2 cellular contexts compared by ENCODE assay signal in the genomic region with DNA sequence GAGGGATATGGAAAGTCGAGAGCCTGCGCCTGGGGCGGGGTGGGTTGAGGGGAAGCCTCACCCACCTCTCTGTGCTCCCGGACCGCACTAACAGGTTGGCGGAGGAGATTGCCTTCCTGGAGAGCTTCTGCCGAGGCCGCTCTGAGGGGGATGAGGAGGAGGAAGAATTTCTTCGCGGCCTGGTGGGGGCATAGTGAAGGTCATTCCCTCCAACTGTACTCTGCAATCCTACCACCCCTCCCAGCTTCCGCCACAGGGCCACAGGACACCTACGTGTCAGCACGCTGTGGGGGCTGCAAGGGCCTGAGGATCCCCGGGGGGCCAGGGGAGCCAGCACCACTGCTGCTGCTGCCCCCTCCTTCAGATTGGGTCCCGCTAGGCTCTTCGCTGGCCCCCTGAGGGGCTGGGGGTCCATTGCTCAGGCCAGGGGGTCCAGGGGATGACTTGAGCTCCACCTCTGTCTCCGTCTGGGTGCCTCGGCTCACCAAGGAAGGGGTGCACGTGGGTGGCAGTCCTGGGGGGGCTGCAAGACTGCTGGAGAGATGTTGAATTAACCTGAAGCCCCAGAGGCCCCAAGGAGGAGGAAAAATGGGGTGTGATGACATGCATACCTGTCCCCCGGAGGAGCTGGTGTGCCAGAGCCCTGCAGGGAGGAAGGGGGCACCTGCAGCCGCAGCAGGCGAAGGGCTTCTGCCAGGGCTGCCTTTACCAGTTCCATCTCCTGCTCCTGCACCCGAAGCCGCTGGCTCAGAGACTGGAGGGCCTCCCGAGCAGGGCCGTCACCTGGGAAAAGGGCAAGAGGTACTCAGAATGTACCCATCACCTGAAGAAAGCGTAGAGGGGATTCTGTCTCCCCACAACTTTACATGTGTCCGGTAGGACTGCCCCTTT.
TF ChIP-seq lines count a peak whose summit lies in the region.

No MANE protein-coding gene starts in this region.

TF ChIP-seq in GM23338, 12 proteins besides CTCF, POLR2A, EP300 and RAD21:
- TF ChIP-seq, protein P1, sequence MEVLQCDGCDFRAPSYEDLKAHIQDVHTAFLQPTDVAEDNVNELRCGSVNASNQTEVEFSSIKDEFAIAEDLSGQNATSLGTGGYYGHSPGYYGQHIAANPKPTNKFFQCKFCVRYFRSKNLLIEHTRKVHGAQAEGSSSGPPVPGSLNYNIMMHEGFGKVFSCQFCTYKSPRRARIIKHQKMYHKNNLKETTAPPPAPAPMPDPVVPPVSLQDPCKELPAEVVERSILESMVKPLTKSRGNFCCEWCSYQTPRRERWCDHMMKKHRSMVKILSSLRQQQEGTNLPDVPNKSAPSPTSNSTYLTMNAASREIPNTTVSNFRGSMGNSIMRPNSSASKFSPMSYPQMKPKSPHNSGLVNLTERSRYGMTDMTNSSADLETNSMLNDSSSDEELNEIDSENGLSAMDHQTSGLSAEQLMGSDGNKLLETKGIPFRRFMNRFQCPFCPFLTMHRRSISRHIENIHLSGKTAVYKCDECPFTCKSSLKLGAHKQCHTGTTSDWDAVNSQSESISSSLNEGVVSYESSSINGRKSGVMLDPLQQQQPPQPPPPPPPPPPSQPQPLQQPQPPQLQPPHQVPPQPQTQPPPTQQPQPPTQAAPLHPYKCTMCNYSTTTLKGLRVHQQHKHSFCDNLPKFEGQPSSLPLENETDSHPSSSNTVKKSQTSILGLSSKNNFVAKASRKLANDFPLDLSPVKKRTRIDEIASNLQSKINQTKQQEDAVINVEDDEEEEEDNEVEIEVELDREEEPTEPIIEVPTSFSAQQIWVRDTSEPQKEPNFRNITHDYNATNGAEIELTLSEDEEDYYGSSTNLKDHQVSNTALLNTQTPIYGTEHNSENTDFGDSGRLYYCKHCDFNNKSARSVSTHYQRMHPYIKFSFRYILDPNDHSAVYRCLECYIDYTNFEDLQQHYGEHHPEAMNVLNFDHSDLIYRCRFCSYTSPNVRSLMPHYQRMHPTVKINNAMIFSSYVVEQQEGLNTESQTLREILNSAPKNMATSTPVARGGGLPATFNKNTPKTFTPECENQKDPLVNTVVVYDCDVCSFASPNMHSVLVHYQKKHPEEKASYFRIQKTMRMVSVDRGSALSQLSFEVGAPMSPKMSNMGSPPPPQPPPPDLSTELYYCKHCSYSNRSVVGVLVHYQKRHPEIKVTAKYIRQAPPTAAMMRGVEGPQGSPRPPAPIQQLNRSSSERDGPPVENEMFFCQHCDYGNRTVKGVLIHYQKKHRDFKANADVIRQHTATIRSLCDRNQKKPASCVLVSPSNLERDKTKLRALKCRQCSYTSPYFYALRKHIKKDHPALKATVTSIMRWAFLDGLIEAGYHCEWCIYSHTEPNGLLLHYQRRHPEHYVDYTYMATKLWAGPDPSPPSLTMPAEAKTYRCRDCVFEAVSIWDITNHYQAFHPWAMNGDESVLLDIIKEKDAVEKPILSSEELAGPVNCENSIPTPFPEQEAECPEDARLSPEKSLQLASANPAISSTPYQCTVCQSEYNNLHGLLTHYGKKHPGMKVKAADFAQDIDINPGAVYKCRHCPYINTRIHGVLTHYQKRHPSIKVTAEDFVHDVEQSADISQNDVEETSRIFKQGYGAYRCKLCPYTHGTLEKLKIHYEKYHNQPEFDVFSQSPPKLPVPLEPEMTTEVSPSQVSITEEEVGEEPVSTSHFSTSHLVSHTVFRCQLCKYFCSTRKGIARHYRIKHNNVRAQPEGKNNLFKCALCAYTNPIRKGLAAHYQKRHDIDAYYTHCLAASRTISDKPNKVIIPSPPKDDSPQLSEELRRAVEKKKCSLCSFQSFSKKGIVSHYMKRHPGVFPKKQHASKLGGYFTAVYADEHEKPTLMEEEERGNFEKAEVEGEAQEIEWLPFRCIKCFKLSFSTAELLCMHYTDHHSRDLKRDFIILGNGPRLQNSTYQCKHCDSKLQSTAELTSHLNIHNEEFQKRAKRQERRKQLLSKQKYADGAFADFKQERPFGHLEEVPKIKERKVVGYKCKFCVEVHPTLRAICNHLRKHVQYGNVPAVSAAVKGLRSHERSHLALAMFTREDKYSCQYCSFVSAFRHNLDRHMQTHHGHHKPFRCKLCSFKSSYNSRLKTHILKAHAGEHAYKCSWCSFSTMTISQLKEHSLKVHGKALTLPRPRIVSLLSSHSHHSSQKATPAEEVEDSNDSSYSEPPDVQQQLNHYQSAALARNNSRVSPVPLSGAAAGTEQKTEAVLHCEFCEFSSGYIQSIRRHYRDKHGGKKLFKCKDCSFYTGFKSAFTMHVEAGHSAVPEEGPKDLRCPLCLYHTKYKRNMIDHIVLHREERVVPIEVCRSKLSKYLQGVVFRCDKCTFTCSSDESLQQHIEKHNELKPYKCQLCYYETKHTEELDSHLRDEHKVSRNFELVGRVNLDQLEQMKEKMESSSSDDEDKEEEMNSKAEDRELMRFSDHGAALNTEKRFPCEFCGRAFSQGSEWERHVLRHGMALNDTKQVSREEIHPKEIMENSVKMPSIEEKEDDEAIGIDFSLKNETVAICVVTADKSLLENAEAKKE (CRISPR knock-in tag; IDR thresholded peaks at IDR 0.05): no peak

TF ChIP-seq in WTC11, 78 proteins besides CTCF, POLR2A, EP300 and RAD21 (continued from another document):
- TF ChIP-seq, protein P2, sequence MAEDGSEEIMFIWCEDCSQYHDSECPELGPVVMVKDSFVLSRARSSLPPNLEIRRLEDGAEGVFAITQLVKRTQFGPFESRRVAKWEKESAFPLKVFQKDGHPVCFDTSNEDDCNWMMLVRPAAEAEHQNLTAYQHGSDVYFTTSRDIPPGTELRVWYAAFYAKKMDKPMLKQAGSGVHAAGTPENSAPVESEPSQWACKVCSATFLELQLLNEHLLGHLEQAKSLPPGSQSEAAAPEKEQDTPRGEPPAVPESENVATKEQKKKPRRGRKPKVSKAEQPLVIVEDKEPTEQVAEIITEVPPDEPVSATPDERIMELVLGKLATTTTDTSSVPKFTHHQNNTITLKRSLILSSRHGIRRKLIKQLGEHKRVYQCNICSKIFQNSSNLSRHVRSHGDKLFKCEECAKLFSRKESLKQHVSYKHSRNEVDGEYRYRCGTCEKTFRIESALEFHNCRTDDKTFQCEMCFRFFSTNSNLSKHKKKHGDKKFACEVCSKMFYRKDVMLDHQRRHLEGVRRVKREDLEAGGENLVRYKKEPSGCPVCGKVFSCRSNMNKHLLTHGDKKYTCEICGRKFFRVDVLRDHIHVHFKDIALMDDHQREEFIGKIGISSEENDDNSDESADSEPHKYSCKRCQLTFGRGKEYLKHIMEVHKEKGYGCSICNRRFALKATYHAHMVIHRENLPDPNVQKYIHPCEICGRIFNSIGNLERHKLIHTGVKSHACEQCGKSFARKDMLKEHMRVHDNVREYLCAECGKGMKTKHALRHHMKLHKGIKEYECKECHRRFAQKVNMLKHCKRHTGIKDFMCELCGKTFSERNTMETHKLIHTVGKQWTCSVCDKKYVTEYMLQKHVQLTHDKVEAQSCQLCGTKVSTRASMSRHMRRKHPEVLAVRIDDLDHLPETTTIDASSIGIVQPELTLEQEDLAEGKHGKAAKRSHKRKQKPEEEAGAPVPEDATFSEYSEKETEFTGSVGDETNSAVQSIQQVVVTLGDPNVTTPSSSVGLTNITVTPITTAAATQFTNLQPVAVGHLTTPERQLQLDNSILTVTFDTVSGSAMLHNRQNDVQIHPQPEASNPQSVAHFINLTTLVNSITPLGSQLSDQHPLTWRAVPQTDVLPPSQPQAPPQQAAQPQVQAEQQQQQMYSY (CRISPR knock-in tag; IDR thresholded peaks at IDR 0.05): no peak
- TF ChIP-seq JAZF1 (CRISPR knock-in tag; IDR thresholded peaks at IDR 0.05): no peak
- TF ChIP-seq NR2C2 (CRISPR knock-in tag; IDR thresholded peaks at IDR 0.05): no peak
- TF ChIP-seq JUN (CRISPR knock-in tag; IDR thresholded peaks at IDR 0.05): no peak
- TF ChIP-seq ZNF232 (CRISPR knock-in tag; IDR thresholded peaks at IDR 0.05): no peak
- TF ChIP-seq ZNF317 (CRISPR knock-in tag; IDR thresholded peaks at IDR 0.05; ENCODE audit: borderline replicate concordance, low read depth): no peak
- TF ChIP-seq, protein P3, sequence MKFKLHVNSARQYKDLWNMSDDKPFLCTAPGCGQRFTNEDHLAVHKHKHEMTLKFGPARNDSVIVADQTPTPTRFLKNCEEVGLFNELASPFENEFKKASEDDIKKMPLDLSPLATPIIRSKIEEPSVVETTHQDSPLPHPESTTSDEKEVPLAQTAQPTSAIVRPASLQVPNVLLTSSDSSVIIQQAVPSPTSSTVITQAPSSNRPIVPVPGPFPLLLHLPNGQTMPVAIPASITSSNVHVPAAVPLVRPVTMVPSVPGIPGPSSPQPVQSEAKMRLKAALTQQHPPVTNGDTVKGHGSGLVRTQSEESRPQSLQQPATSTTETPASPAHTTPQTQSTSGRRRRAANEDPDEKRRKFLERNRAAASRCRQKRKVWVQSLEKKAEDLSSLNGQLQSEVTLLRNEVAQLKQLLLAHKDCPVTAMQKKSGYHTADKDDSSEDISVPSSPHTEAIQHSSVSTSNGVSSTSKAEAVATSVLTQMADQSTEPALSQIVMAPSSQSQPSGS (CRISPR knock-in tag; IDR thresholded peaks at IDR 0.05; ENCODE audit: borderline replicate concordance, low read depth): no peak
- TF ChIP-seq GRHL2 (CRISPR knock-in tag; IDR thresholded peaks at IDR 0.05; ENCODE audit: insufficient replicate concordance, severe bottlenecking): no peak
- TF ChIP-seq TCF7 (CRISPR knock-in tag; IDR thresholded peaks at IDR 0.05; ENCODE audit: low read depth): no peak
- TF ChIP-seq, protein P4, sequence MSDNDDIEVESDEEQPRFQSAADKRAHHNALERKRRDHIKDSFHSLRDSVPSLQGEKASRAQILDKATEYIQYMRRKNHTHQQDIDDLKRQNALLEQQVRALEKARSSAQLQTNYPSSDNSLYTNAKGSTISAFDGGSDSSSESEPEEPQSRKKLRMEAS (CRISPR knock-in tag; IDR thresholded peaks at IDR 0.05): no peak
- TF ChIP-seq, protein P5, sequence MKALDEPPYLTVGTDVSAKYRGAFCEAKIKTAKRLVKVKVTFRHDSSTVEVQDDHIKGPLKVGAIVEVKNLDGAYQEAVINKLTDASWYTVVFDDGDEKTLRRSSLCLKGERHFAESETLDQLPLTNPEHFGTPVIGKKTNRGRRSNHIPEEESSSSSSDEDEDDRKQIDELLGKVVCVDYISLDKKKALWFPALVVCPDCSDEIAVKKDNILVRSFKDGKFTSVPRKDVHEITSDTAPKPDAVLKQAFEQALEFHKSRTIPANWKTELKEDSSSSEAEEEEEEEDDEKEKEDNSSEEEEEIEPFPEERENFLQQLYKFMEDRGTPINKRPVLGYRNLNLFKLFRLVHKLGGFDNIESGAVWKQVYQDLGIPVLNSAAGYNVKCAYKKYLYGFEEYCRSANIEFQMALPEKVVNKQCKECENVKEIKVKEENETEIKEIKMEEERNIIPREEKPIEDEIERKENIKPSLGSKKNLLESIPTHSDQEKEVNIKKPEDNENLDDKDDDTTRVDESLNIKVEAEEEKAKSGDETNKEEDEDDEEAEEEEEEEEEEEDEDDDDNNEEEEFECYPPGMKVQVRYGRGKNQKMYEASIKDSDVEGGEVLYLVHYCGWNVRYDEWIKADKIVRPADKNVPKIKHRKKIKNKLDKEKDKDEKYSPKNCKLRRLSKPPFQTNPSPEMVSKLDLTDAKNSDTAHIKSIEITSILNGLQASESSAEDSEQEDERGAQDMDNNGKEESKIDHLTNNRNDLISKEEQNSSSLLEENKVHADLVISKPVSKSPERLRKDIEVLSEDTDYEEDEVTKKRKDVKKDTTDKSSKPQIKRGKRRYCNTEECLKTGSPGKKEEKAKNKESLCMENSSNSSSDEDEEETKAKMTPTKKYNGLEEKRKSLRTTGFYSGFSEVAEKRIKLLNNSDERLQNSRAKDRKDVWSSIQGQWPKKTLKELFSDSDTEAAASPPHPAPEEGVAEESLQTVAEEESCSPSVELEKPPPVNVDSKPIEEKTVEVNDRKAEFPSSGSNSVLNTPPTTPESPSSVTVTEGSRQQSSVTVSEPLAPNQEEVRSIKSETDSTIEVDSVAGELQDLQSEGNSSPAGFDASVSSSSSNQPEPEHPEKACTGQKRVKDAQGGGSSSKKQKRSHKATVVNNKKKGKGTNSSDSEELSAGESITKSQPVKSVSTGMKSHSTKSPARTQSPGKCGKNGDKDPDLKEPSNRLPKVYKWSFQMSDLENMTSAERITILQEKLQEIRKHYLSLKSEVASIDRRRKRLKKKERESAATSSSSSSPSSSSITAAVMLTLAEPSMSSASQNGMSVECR (CRISPR knock-in tag; IDR thresholded peaks at IDR 0.05; ENCODE audit: borderline replicate concordance): no peak
- TF ChIP-seq, protein P6, sequence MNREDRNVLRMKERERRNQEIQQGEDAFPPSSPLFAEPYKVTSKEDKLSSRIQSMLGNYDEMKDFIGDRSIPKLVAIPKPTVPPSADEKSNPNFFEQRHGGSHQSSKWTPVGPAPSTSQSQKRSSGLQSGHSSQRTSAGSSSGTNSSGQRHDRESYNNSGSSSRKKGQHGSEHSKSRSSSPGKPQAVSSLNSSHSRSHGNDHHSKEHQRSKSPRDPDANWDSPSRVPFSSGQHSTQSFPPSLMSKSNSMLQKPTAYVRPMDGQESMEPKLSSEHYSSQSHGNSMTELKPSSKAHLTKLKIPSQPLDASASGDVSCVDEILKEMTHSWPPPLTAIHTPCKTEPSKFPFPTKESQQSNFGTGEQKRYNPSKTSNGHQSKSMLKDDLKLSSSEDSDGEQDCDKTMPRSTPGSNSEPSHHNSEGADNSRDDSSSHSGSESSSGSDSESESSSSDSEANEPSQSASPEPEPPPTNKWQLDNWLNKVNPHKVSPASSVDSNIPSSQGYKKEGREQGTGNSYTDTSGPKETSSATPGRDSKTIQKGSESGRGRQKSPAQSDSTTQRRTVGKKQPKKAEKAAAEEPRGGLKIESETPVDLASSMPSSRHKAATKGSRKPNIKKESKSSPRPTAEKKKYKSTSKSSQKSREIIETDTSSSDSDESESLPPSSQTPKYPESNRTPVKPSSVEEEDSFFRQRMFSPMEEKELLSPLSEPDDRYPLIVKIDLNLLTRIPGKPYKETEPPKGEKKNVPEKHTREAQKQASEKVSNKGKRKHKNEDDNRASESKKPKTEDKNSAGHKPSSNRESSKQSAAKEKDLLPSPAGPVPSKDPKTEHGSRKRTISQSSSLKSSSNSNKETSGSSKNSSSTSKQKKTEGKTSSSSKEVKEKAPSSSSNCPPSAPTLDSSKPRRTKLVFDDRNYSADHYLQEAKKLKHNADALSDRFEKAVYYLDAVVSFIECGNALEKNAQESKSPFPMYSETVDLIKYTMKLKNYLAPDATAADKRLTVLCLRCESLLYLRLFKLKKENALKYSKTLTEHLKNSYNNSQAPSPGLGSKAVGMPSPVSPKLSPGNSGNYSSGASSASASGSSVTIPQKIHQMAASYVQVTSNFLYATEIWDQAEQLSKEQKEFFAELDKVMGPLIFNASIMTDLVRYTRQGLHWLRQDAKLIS (CRISPR knock-in tag; IDR thresholded peaks at IDR 0.05; ENCODE audit: borderline replicate concordance): no peak
- no peak for TF ChIP-seq RELA (CRISPR knock-in tag; IDR thresholded peaks at IDR 0.05; ENCODE audit: borderline replicate concordance)
- TF ChIP-seq ZNF671 (CRISPR knock-in tag; IDR thresholded peaks at IDR 0.05): no peak
TF ChIP-seq in WTC11: peak in this region for 0.
